11 cellular contexts compared by ENCODE assay signal in the genomic region with DNA sequence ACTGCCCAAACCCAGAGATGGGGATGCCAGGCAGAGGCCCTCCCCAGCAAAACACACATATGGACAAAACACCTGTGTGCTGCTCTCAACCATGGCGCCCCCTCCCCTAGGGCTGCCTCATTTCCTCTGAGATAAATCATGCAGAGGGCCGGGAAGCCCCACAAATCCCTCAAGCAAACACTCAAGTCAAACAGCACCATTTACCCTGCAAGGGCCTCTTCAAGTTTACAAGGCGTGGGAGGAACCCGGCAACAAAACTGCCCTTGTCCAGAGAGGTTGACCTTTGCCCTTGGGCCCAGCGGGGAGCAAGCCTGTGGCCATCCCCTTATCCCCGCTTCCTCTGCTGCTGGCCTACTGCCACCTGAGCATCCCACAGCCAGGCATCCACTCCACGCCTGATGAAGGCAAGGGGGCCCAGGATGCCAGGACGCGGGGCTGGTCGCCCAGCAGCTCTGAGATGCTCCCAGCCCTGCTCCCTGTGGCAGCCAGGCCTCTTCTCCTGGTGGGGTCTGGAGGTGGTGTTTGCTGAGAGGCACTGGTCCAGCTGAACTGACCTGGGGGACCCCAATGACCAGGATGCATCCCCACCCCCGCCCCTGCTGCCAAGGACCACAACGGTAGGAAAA.
DNase-seq lines count a peak whose midpoint lies in the region; ATAC-seq, FAIRE-seq and TF ChIP-seq lines count a peak whose summit lies in the region.
"Had no signal": no experiment of that assay in that cellular context is flagged by ENCODE, and none has a peak within 500 bp of the region (broad histone marks: within the 10 kb centered on the region; RNA-seq: fewer than 3 reads in every experiment).

No MANE protein-coding gene starts in this region.

- peaks cover 6% of the 10 kb centered on the region for H3K36me3 ChIP-seq in Caco-2 (ENCODE audit: control insufficient read depth, insufficient read depth, low read length)
- no peaks in the 10 kb centered on the region for H3K36me3 ChIP-seq in OCI-LY7 (ENCODE audit: insufficient read depth, low read length)
- peaks cover 0 to 27% (median 0%) of the 10 kb centered on the region in 3 donors for H3K36me3 ChIP-seq in pancreas

- H2AFZ ChIP-seq in OCI-LY7 (ENCODE audit: low read length): no peak overlapping the region

- WGBS in pancreas, 2 donors: 67 to 68% methylated on average over 12 of the region's 12 CpGs

- POLR2A ChIA-PET in Caco-2 (lab: Charles Lee): no interaction called here
- POLR2A ChIA-PET in OCI-LY7 (lab: Charles Lee): interaction anchor here (0.5 kb wide), 1 partner anchor 193 kb away, joined by 3 read pairs; no protein-coding TSS in a partner anchor

- no peak for FAIRE-seq in pancreas (lab: Jason Lieb, UNC)

- H3K9me2 ChIP-seq in OCI-LY7 (ENCODE audit: insufficient read depth, low read length): no peaks in the 10 kb centered on the region

- H3K27me3 ChIP-seq in Caco-2 (replicated peaks; ENCODE audit: control insufficient read depth, insufficient read depth, low read length): no peaks in the 10 kb centered on the region
- H3K27me3 ChIP-seq in pancreas: no peaks in the 10 kb centered on the region

- no peaks in the 10 kb centered on the region for H3K27me3 Mint-ChIP-seq in Caco-2 (ENCODE audit: insufficient read depth, unreplicated experiment)
- H3K27me3 Mint-ChIP-seq in activated T-helper 17 cell treated with anti-CD3 and anti-CD28 coated beads, Interleukin-2, amount 50 U/mL, for 72 hours: no peaks in the 10 kb centered on the region

- ATAC-seq in GM21786 (IDR thresholded peaks at IDR 0.05; ENCODE audit: unreplicated experiment) (peak; percentile 50), left lobe of liver (peak; percentile 18), pancreas (no peak)
- ATAC-seq in activated T-helper 17 cell treated with anti-CD3 and anti-CD28 coated beads, Interleukin-2, amount 50 U/mL, for 72 hours (replicated peaks): no peak

- H3K4me1 Mint-ChIP-seq in Caco-2 (ENCODE audit: low read depth, unreplicated experiment): peaks cover 48% of the 10 kb centered on the region
- H3K4me1 Mint-ChIP-seq in activated T-helper 17 cell treated with anti-CD3 and anti-CD28 coated beads, Interleukin-2, amount 50 U/mL, for 72 hours: no peaks in the 10 kb centered on the region

- no peaks in the 10 kb centered on the region for H3K9me3 ChIP-seq in Caco-2
- no peaks in the 10 kb centered on the region for H3K9me3 ChIP-seq in OCI-LY7 (ENCODE audit: low read length)
- no peaks in the 10 kb centered on the region for H3K9me3 ChIP-seq in pancreas

- TF ChIP-seq CTCF in Caco-2 (IDR thresholded peaks at IDR 0.05; ENCODE audit: insufficient read depth in 1 of 2, low read depth in 1 of 2, low read length in 1 of 2, severe bottlenecking in 1 of 2, unreplicated experiment in 1 of 2): peak in 1 of 2 experiments; percentile 13
- TF ChIP-seq CTCF in OCI-LY7 (conservative IDR thresholded peaks at IDR 0.05; ENCODE audit: low read length): no peak
- TF ChIP-seq CTCF in pancreas (IDR thresholded peaks at IDR 0.05): no peak

- BruUV-seq in Caco-2 (replicated peaks; lab: Mats Ljungman, UMichigan) (no TSS peak), OCI-LY7 (replicated peaks; lab: Mats Ljungman, UMichigan) (no TSS peak)

- CTCF ChIA-PET in Caco-2 (lab: Charles Lee) (no interaction called here), OCI-LY7 (lab: Charles Lee; ENCODE audit: unreplicated experiment) (no interaction called here)

- intact Hi-C loops in Caco-2 (cut with micrococcal nuclease; ENCODE audit: unreplicated experiment): loop anchor here (1.0 to 5.0 kb wide), 5 partner anchors 8 to 153 kb away; partner anchors contain the start of gene DLG5
- intact Hi-C loops in OCI-LY7 (cut with micrococcal nuclease; ENCODE audit: unreplicated experiment): loop anchor here (10.0 kb wide), 1 partner anchor 176 kb away; the partner anchor contains the start of gene POLR3A
- intact Hi-C loops in pancreas (cut with DNase I): loop anchor here in 2 of 3 donors (5.0 to 10.0 kb wide), 2 partner anchors 126 to 128 kb away; no protein-coding TSS in a partner anchor

- DNase-seq in Caco-2 (peak; percentile 86 to 93), OCI-LY7 (ENCODE audit: low spot score) (peak; percentile 11), left lobe of liver (ENCODE audit: low spot score) (no peak), pancreas (no peak), medulla oblongata (ENCODE audit: extremely low spot score) (no peak)
- DNase-seq in activated CD4-positive, CD25-positive, alpha-beta regulatory T cell (lab: John Stamatoyannopoulos, UW): no peak
- DNase-seq: activated CD8-positive, alpha-beta memory T cell treated with anti-CD3 and anti-CD28 coated beads for 24 hours; NCI-H524 treated with DMSO at 0.1 percent for 48 hours had no signal

- peak overlapping the region; percentile 86 for H3K27ac Mint-ChIP-seq in Caco-2 (ENCODE audit: unreplicated experiment)
- H3K27ac Mint-ChIP-seq in activated T-helper 17 cell treated with anti-CD3 and anti-CD28 coated beads, Interleukin-2, amount 50 U/mL, for 72 hours: no peak overlapping the region
- H3K27ac Mint-ChIP-seq: CD14-positive monocyte had no signal

- peak overlapping the region; percentile 19 for H3K4me3 Mint-ChIP-seq in Caco-2 (ENCODE audit: unreplicated experiment)
- no peak overlapping the region for H3K4me3 Mint-ChIP-seq in activated T-helper 17 cell treated with anti-CD3 and anti-CD28 coated beads, Interleukin-2, amount 50 U/mL, for 72 hours
- H3K4me3 Mint-ChIP-seq: CD14-positive monocyte had no signal

- peaks cover 60% of the 10 kb centered on the region for H3K36me3 Mint-ChIP-seq in Caco-2 (ENCODE audit: insufficient read depth, unreplicated experiment)
- no peaks in the 10 kb centered on the region for H3K36me3 Mint-ChIP-seq in activated T-helper 17 cell treated with anti-CD3 and anti-CD28 coated beads, Interleukin-2, amount 50 U/mL, for 72 hours (ENCODE audit: low read depth)
- H3K36me3 Mint-ChIP-seq: CD14-positive monocyte had no signal

- no peak overlapping the region for H3K27ac ChIP-seq in OCI-LY7 (ENCODE audit: low read depth, low read length, poor library complexity, severe bottlenecking)
- no peak overlapping the region for H3K27ac ChIP-seq in pancreas

- no peaks in the 10 kb centered on the region for H3K9me3 Mint-ChIP-seq in Caco-2 (ENCODE audit: unreplicated experiment)
- no peaks in the 10 kb centered on the region for H3K9me3 Mint-ChIP-seq in activated T-helper 17 cell treated with anti-CD3 and anti-CD28 coated beads, Interleukin-2, amount 50 U/mL, for 72 hours

- no peaks in the 10 kb centered on the region for H4K20me1 ChIP-seq in OCI-LY7 (ENCODE audit: insufficient read depth, low read length)

- peaks cover 31% of the 10 kb centered on the region for H3K4me1 ChIP-seq in Caco-2
- H3K4me1 ChIP-seq in OCI-LY7 (ENCODE audit: insufficient read depth, low read length, poor library complexity, severe bottlenecking): no peaks in the 10 kb centered on the region
- H3K4me1 ChIP-seq in pancreas: peaks cover 0 to 2% (median 0%) of the 10 kb centered on the region in 3 donors

- no peak overlapping the region for H3K4me2 ChIP-seq in OCI-LY7 (ENCODE audit: low read length)

- no peak overlapping the region for H3K4me3 ChIP-seq in Caco-2 (ENCODE audit: low read depth, low read length)
- H3K4me3 ChIP-seq in OCI-LY7 (ENCODE audit: low read depth, low read length, poor library complexity, severe bottlenecking): no peak overlapping the region
- no peak overlapping the region for H3K4me3 ChIP-seq in pancreas

- no peaks in the 10 kb centered on the region for H3K79me2 ChIP-seq in OCI-LY7 (ENCODE audit: insufficient read depth, low read depth, low read length)

Comparison
In these comparisons a context has a peak if more than half of its experiments do, and no peak if none do; other contexts are left out.
1. DNase-seq: peak in Caco-2 (2 of 2) and OCI-LY7 (single experiment); none in left lobe of liver (single experiment), pancreas (0 of 6), medulla oblongata (single experiment) and activated CD4-positive, CD25-positive, alpha-beta regulatory T cell (0 of 4).
2. ATAC-seq: peak in GM21786 (single experiment) and left lobe of liver (single experiment); none in pancreas (0 of 4) and activated T-helper 17 cell treated with anti-CD3 and anti-CD28 coated beads, Interleukin-2, amount 50 U/mL, for 72 hours (single experiment).